Comparison of ENCODE assay signal across 11 cellular contexts in genomic region chr10:8060704-8061121, GRCh38. TPM values are rescaled to one million over a fixed set of nuclear protein-coding genes. Genes with fewer than 3 reads are reported as not detected.
DNase-seq lines count a peak whose midpoint lies in the region; ATAC-seq and TF ChIP-seq lines count a peak whose summit lies in the region.
"Had no signal": no experiment of that assay in that cellular context is flagged by ENCODE, and none has a peak within 500 bp of the region (broad histone marks: within the 10 kb centered on the region; RNA-seq: fewer than 3 reads in every experiment).

No MANE protein-coding gene starts in this region.

- peak overlapping the region; percentile 98 for H3K4me2 ChIP-seq in SK-N-SH

- H3K4me1 ChIP-seq in SK-N-SH (ENCODE audit: control insufficient read depth in 1 of 2, insufficient read depth in 2 of 2, low read depth in 1 of 2, low read length in 1 of 2) (peaks cover 19 to 62% of the 10 kb centered on the region in 2 experiments), foreskin keratinocyte (peaks cover 27% of the 10 kb centered on the region)
- H3K4me1 ChIP-seq: gastrocnemius medialis, testis had no signal

- no peaks in the 10 kb centered on the region for H3K9me3 ChIP-seq in SK-N-SH
- H3K9me3 ChIP-seq: gastrocnemius medialis, testis had no signal

- TF ChIP-seq RAD21 in SK-N-SH (IDR thresholded peaks at IDR 0.05; ENCODE audit: low read length) = no peak

- POLR2A ChIA-PET in SK-N-SH (lab: Yijun Ruan, JAX) = interaction anchor here (0.6 to 5.3 kb wide), 11 partner anchors 10 to 1177 kb away, joined by 3 to 33 read pairs (median 5); no protein-coding TSS in a partner anchor

- H3K79me2 ChIP-seq in SK-N-SH (ENCODE audit: insufficient read depth) = peaks cover 100% of the 10 kb centered on the region

- peaks cover 37% of the 10 kb centered on the region for H3F3A ChIP-seq in SK-N-SH (replicated peaks; ENCODE audit: insufficient read depth)

- TF ChIP-seq EP300 in SK-N-SH (IDR thresholded peaks at IDR 0.05; ENCODE audit: borderline replicate concordance in 1 of 2, low read depth in 1 of 2, low read length in 1 of 2) = no peak

- ATAC-seq in SK-N-SH treated with all-trans-retinoic acid at 6 μM for 48 hours (no peak), foreskin keratinocyte (no peak), HG03097 (IDR thresholded peaks at IDR 0.05; ENCODE audit: low FRiP score, unreplicated experiment) (no peak), HG02623 (IDR thresholded peaks at IDR 0.05; ENCODE audit: unreplicated experiment) (no peak)
- ATAC-seq in stimulated activated effector memory CD8-positive, alpha-beta T cell treated with anti-CD3 and anti-CD28 coated beads, Interleukin-12 subunit alpha, Interleukin-12 subunit beta, amount 100 ng/mL, for 72 hours = no peak
- ATAC-seq: gastrocnemius medialis had no signal

- peak overlapping the region; percentile 95 for H3K27ac Mint-ChIP-seq in stimulated activated effector memory CD8-positive, alpha-beta T cell treated with anti-CD3 and anti-CD28 coated beads, Interleukin-12 subunit alpha, Interleukin-12 subunit beta, amount 100 ng/mL, for 72 hours

- DNase-seq in SK-N-SH (no peak), RPMI8226 (peak; percentile 19), foreskin keratinocyte (no peak)
- peak in 1 of 2 donors; percentile 53 for DNase-seq in stimulated activated effector memory CD8-positive, alpha-beta T cell treated with anti-CD3 and anti-CD28 coated beads, Interleukin-12 subunit alpha, Interleukin-12 subunit beta, amount 100 ng/mL, for 72 hours (ENCODE audit: low spot score in 2 of 2)
- DNase-seq in stimulated activated CD4-positive, alpha-beta T cell treated with anti-CD3 and anti-CD28 coated beads, Interleukin-2, amount 100 ng/mL, for 24 hours = no peak
- DNase-seq: gastrocnemius medialis, testis had no signal

- H3K27ac ChIP-seq in SK-N-SH (ENCODE audit: low read depth in 2 of 2, low read length in 1 of 2) = peak overlapping the region; percentile 96 to 98
- H3K27ac ChIP-seq in foreskin keratinocyte = peak overlapping the region; percentile 79
- H3K27ac ChIP-seq: 22Rv1, gastrocnemius medialis, testis had no signal

- peaks cover 96% of the 10 kb centered on the region for H3K36me3 Mint-ChIP-seq in stimulated activated effector memory CD8-positive, alpha-beta T cell treated with anti-CD3 and anti-CD28 coated beads, Interleukin-12 subunit alpha, Interleukin-12 subunit beta, amount 100 ng/mL, for 72 hours

- peak overlapping the region; percentile 81 for H3K4me3 Mint-ChIP-seq in stimulated activated effector memory CD8-positive, alpha-beta T cell treated with anti-CD3 and anti-CD28 coated beads, Interleukin-12 subunit alpha, Interleukin-12 subunit beta, amount 100 ng/mL, for 72 hours

- H3K27me3 ChIP-seq in SK-N-SH (ENCODE audit: insufficient read depth) (no peaks in the 10 kb centered on the region), foreskin keratinocyte (no peaks in the 10 kb centered on the region)
- H3K27me3 ChIP-seq: testis had no signal

- peaks cover 89% of the 10 kb centered on the region for H3K4me1 Mint-ChIP-seq in stimulated activated effector memory CD8-positive, alpha-beta T cell treated with anti-CD3 and anti-CD28 coated beads, Interleukin-12 subunit alpha, Interleukin-12 subunit beta, amount 100 ng/mL, for 72 hours

- H2AFZ ChIP-seq in SK-N-SH (ENCODE audit: low read depth) = no peak overlapping the region

- TF ChIP-seq CTCF in SK-N-SH (IDR thresholded peaks at IDR 0.05) (no peak), foreskin keratinocyte (conservative IDR thresholded peaks at IDR 0.05) (no peak)

- CTCF ChIA-PET in SK-N-SH (lab: Yijun Ruan, JAX) = interaction anchor here (0.8 to 2.4 kb wide), 11 partner anchors 8 to 1242 kb away, joined by 3 to 9 read pairs (median 3); no protein-coding TSS in a partner anchor

- peaks cover 43% of the 10 kb centered on the region for H4K20me1 ChIP-seq in SK-N-SH (ENCODE audit: insufficient read depth)

- H3K9ac ChIP-seq in SK-N-SH = peak overlapping the region; percentile 96

- 18% methylated on average over 10 of the region's 10 CpGs for WGBS in SK-N-SH (ENCODE audit: low lambda C conversion rate)

- H3K36me3 ChIP-seq in SK-N-SH (replicated peaks in 1 of 2; ENCODE audit: control insufficient read depth in 1 of 2, insufficient read depth in 2 of 2, low read length in 1 of 2) = peaks cover 68 to 71% of the 10 kb centered on the region in 2 experiments
- H3K36me3 ChIP-seq: gastrocnemius medialis had no signal

- H3K9me3 Mint-ChIP-seq in stimulated activated effector memory CD8-positive, alpha-beta T cell treated with anti-CD3 and anti-CD28 coated beads, Interleukin-12 subunit alpha, Interleukin-12 subunit beta, amount 100 ng/mL, for 72 hours = no peaks in the 10 kb centered on the region

- H3K9me2 ChIP-seq in SK-N-SH = no peaks in the 10 kb centered on the region

- H3K4me3 ChIP-seq in SK-N-SH (ENCODE audit: low read depth in 2 of 2, low read length in 1 of 2) = peak overlapping the region; percentile 86 to 92
- H3K4me3 ChIP-seq: gastrocnemius medialis, testis had no signal

TF ChIP-seq in SK-N-SH, 30 proteins besides CTCF, POLR2A, EP300 and RAD21:
- 0 out of 2 replicates have a peak, but pooled peaks have one; percentile 4 for TF ChIP-seq POLR2AphosphoS5 (IDR thresholded peaks at IDR 0.05; ENCODE audit: low read depth, low read length)
- TF ChIP-seq, protein P1, sequence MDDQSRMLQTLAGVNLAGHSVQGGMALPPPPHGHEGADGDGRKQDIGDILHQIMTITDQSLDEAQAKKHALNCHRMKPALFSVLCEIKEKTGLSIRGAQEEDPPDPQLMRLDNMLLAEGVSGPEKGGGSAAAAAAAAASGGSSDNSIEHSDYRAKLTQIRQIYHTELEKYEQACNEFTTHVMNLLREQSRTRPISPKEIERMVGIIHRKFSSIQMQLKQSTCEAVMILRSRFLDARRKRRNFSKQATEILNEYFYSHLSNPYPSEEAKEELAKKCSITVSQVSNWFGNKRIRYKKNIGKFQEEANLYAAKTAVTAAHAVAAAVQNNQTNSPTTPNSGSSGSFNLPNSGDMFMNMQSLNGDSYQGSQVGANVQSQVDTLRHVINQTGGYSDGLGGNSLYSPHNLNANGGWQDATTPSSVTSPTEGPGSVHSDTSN (IDR thresholded peaks at IDR 0.05) = no peak

TF ChIP-seq in SK-N-SH treated with all-trans-retinoic acid at 6 μM for 48 hours, 23 proteins besides CTCF, POLR2A, EP300 and RAD21:
- no peak for TF ChIP-seq TOX (CRISPR knock-in tag; IDR thresholded peaks at IDR 0.05; ENCODE audit: borderline replicate concordance)
- no peak for TF ChIP-seq OSR1 (CRISPR knock-in tag; IDR thresholded peaks at IDR 0.05)
- TF ChIP-seq ZFP3 (CRISPR knock-in tag; IDR thresholded peaks at IDR 0.05) = no peak
- no peak for TF ChIP-seq BACH2 (CRISPR knock-in tag; IDR thresholded peaks at IDR 0.05; ENCODE audit: borderline replicate concordance)

RNA-seq across cellular contexts. Expression of gene GATA3, which starts 6.2 kb away (rescaled TPM):
- 5.1 and 14.3 TPM in 2 replicates for polyA plus RNA-seq in SK-N-SH (2012; rRNA removed)
- 13.1 and 16.2 TPM in 2 replicates for polyA plus RNA-seq in SK-N-SH (2012; cell fraction: cytosol; rRNA removed)
- polyA plus RNA-seq in SK-N-SH (2012; cell fraction: nucleus; rRNA removed) = 24.8 and 29.4 TPM in 2 replicates
- 8.3 and 9.0 TPM in 2 replicates for total RNA-seq in foreskin keratinocyte
- polyA plus RNA-seq in foreskin keratinocyte = 8.9 and 9.4 TPM in 2 replicates
